In the genomic region with DNA sequence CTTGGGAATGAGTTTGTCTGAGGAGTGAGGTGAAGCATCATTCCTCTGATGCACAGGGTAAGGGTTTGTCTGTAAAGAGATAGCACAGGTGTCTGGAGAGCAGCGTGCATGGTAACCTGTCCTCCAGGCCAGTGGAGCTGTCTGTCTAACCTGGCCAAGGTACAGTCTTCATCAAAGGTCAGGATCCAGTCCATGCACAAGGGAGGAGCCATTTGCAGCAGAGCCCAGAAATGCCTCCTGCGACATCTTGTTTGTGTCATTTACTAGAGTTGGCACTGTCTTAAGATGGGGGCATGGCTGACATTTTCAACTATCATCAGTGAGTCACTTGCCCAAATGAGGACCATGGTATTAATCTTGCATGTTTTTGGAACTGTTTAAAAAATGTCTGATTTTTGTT, we compare ENCODE assay signal across 18 cellular contexts.
"Had no signal": no experiment of that assay in that cellular context is flagged by ENCODE, and none has a peak within 500 bp of the region (broad histone marks: within the 10 kb centered on the region; RNA-seq: fewer than 3 reads in every experiment).

No MANE protein-coding gene starts in this region.

- H3K9me3 ChIP-seq: left lung, upper lobe of right lung had no signal

- H3K4me1 ChIP-seq: upper lobe of right lung had no signal

- DNase-seq: activated CD4-positive, alpha-beta T cell treated with anti-CD3 and anti-CD28 coated beads, Interleukin-2, amount 10 ng/mL, durations not matched to agents 7 days and 5 days; activated CD4-positive, CD25-positive, alpha-beta regulatory T cell; activated effector memory CD4-positive, alpha-beta T cell treated with Interleukin-2 at 50 U/mL for 16 hours; activated naive CD4-positive, alpha-beta T cell treated with anti-CD3 and anti-CD28 coated beads, Interleukin-2, amount 50 U/mL, for 16 hours; activated T-cell treated with anti-CD3 and anti-CD28 coated beads, Interleukin-2, amount 50 U/mL, for 1 hour; dorsolateral prefrontal cortex; endodermal cell; islet precursor cell; left lung; mammary epithelial cell; nephron progenitor cell; occipital lobe; stimulated activated CD4-positive, alpha-beta T cell treated with anti-CD3 and anti-CD28 coated beads, Interleukin-15, amount 100 ng/mL, for 24 hours; stimulated activated CD4-positive, alpha-beta T cell treated with anti-CD3 and anti-CD28 coated beads, Interleukin-4, amount 100 ng/mL, for 1 hour; stimulated activated naive CD4-positive, alpha-beta T cell treated with Interleukin-2 at 50 U/mL for 16 hours; upper lobe of right lung had no signal

- H3K36me3 ChIP-seq: cardiac muscle cell, left lung, upper lobe of right lung had no signal

- H3K9me3 Mint-ChIP-seq: endodermal cell, nephron progenitor cell had no signal

- H3K27ac Mint-ChIP-seq: endodermal cell; nephron progenitor cell; T-helper 2 cell treated with Interferon-gamma antibody and Interleukin-4, amounts not matched to agents 5 μg/mL and 100 μg/mL, for 36 hours had no signal

- H3K27me3 Mint-ChIP-seq: activated CD4-positive, alpha-beta T cell treated with anti-CD3 and anti-CD28 coated beads, Interleukin-2, amount 10 ng/mL, durations not matched to agents 7 days and 5 days had no signal

- H3K4me3 ChIP-seq: cardiac muscle cell, dorsolateral prefrontal cortex, left lung, upper lobe of right lung had no signal

- ATAC-seq: left lung, upper lobe of right lung had no signal

- H3K27me3 ChIP-seq: cardiac muscle cell, dorsolateral prefrontal cortex, left lung, upper lobe of right lung had no signal

- H3K27ac ChIP-seq: cardiac muscle cell, dorsolateral prefrontal cortex, left lung, upper lobe of right lung had no signal

- H3K4me3 Mint-ChIP-seq: activated CD4-positive, alpha-beta T cell treated with anti-CD3 and anti-CD28 coated beads, Interleukin-2, amount 10 ng/mL, durations not matched to agents 7 days and 5 days; endodermal cell; nephron progenitor cell; T-helper 2 cell treated with Interferon-gamma antibody and Interleukin-4, amounts not matched to agents 5 μg/mL and 100 μg/mL, for 36 hours had no signal

- H3K4me1 Mint-ChIP-seq: endodermal cell, nephron progenitor cell had no signal
